In genomic region chr6:5205877-5206840, GRCh38 we compare ENCODE assay signal across 8 cellular contexts. TPM values are rescaled to one million over a fixed set of nuclear protein-coding genes. Genes with fewer than 3 reads are reported as not detected.
DNase-seq lines count a peak whose midpoint lies in the region; ATAC-seq and TF ChIP-seq lines count a peak whose summit lies in the region.

No MANE protein-coding gene starts in this region.

- no peak overlapping the region for H2AFZ ChIP-seq in smooth muscle cell (ENCODE audit: low read depth)

- H3K79me2 ChIP-seq in smooth muscle cell (ENCODE audit: low read depth), result no peaks in the 10 kb centered on the region

- no peaks in the 10 kb centered on the region for H4K20me1 ChIP-seq in smooth muscle cell (ENCODE audit: low read depth)

- no peaks in the 10 kb centered on the region for H3K27me3 Mint-ChIP-seq in WTC11 (ENCODE audit: low read depth)
- no peaks in the 10 kb centered on the region for H3K27me3 Mint-ChIP-seq in activated CD4-positive, alpha-beta T cell treated with anti-CD3 and anti-CD28 coated beads for 36 hours

- H3K9me3 Mint-ChIP-seq in WTC11, result no peaks in the 10 kb centered on the region
- H3K9me3 Mint-ChIP-seq in activated CD4-positive, alpha-beta T cell treated with anti-CD3 and anti-CD28 coated beads for 36 hours (ENCODE audit: low read depth), result no peaks in the 10 kb centered on the region

- no peak overlapping the region for H3K27ac Mint-ChIP-seq in WTC11
- H3K27ac Mint-ChIP-seq in activated CD4-positive, alpha-beta T cell treated with anti-CD3 and anti-CD28 coated beads for 36 hours, result no peak overlapping the region

- no peaks in the 10 kb centered on the region for H3K36me3 ChIP-seq in smooth muscle cell (ENCODE audit: low read depth)

- no peaks in the 10 kb centered on the region for H3K9me3 ChIP-seq in smooth muscle cell (replicated peaks; ENCODE audit: low read depth)

- in situ Hi-C loops in KBM-7 (cut with MboI; ENCODE audit: low pct_unique_long_range_greater_than_20kb, low sequenced_read_pairs), result no loop called here

- TF ChIP-seq CTCF in WTC11 (IDR thresholded peaks at IDR 0.05), result no peak
- TF ChIP-seq CTCF in smooth muscle cell (IDR thresholded peaks at IDR 0.05; ENCODE audit: borderline replicate concordance, insufficient read depth, poor library complexity, severe bottlenecking), result no peak

- ATAC-seq in WTC11 (no peak), left ventricle myocardium superior (peak; percentile 89), HG03045 (IDR thresholded peaks at IDR 0.05; ENCODE audit: unreplicated experiment) (no peak), HG03280 (IDR thresholded peaks at IDR 0.05; ENCODE audit: unreplicated experiment) (no peak)
- ATAC-seq in activated CD4-positive, alpha-beta T cell treated with anti-CD3 and anti-CD28 coated beads for 36 hours, result no peak

- intact Hi-C loops in left ventricle myocardium superior (cut with micrococcal nuclease), result no loop called here
- intact Hi-C loops in activated CD4-positive, alpha-beta T cell treated with anti-CD3 and anti-CD28 coated beads for 36 hours (cut with DNase I, micrococcal nuclease), result no loop called here

- POLR2A ChIA-PET in WTC11 (lab: Charles Lee), result no interaction called here
- POLR2A ChIA-PET in activated CD4-positive, alpha-beta T cell treated with anti-CD3 and anti-CD28 coated beads for 36 hours (lab: Charles Lee), result no interaction called here

- no peak overlapping the region for H3K4me3 Mint-ChIP-seq in WTC11
- H3K4me3 Mint-ChIP-seq in activated CD4-positive, alpha-beta T cell treated with anti-CD3 and anti-CD28 coated beads for 36 hours, result no peak overlapping the region

- CTCF ChIA-PET in WTC11 (lab: Charles Lee), result interaction anchor here (1.3 to 3.6 kb wide), 4 partner anchors 8 to 173 kb away, joined by 4 to 12 read pairs (median 10); no protein-coding TSS in a partner anchor
- CTCF ChIA-PET in activated CD4-positive, alpha-beta T cell treated with anti-CD3 and anti-CD28 coated beads for 36 hours (lab: Charles Lee), result interaction anchor here (1.0 to 1.3 kb wide), 5 partner anchors 10 to 97 kb away, joined by 3 to 6 read pairs (median 3); no protein-coding TSS in a partner anchor

- H3K4me2 ChIP-seq in smooth muscle cell, result peak overlapping the region; percentile 26

- no peak overlapping the region for H3K9ac ChIP-seq in smooth muscle cell (ENCODE audit: low read depth)

- peaks cover 14% of the 10 kb centered on the region for H3K4me1 ChIP-seq in smooth muscle cell (ENCODE audit: low read depth)

- peaks cover 27% of the 10 kb centered on the region for H3K4me1 Mint-ChIP-seq in WTC11
- H3K4me1 Mint-ChIP-seq in activated CD4-positive, alpha-beta T cell treated with anti-CD3 and anti-CD28 coated beads for 36 hours, result peaks cover 7% of the 10 kb centered on the region

- H3K27me3 ChIP-seq in smooth muscle cell (ENCODE audit: low read depth), result no peaks in the 10 kb centered on the region

- no peak overlapping the region for H3K4me3 ChIP-seq in smooth muscle cell

- WGBS in smooth muscle cell (ENCODE audit: low lambda C conversion rate), result 33% methylated on average over 6 of the region's 6 CpGs

- no peak overlapping the region for H3K27ac ChIP-seq in smooth muscle cell (ENCODE audit: low read depth)

- no peaks in the 10 kb centered on the region; the same call in 1 of the 2 replicates for H3K36me3 Mint-ChIP-seq in WTC11
- H3K36me3 Mint-ChIP-seq in activated CD4-positive, alpha-beta T cell treated with anti-CD3 and anti-CD28 coated beads for 36 hours (ENCODE audit: low read depth), result peaks cover 5% of the 10 kb centered on the region

- no peaks in the 10 kb centered on the region for H3F3A ChIP-seq in smooth muscle cell (ENCODE audit: low read depth)

- peak; percentile 80 for DNase-seq in KBM-7
- DNase-seq in WTC11 (ENCODE audit: low spot score), result no peak
- peak; percentile 77 for DNase-seq in left ventricle myocardium superior
- DNase-seq in smooth muscle cell (lab: John Stamatoyannopoulos, UW; ENCODE audit: unreplicated experiment), result no peak
- no peak for DNase-seq in DMS114 treated with DMSO at 0.1 percent for 48 hours (lab: John Stamatoyannopoulos, UW; ENCODE audit: unreplicated experiment)
- DNase-seq in activated CD4-positive, alpha-beta T cell treated with anti-CD3 and anti-CD28 coated beads for 36 hours, result no peak

TF ChIP-seq in WTC11, 78 proteins besides CTCF, POLR2A, EP300 and RAD21 (continues in another document):
- TF ChIP-seq MXD4 (CRISPR knock-in tag; IDR thresholded peaks at IDR 0.05; ENCODE audit: borderline replicate concordance) (no peak), AFF4 (CRISPR knock-in tag; IDR thresholded peaks at IDR 0.05; ENCODE audit: borderline replicate concordance) (no peak), GABPB1 (CRISPR knock-in tag; IDR thresholded peaks at IDR 0.05) (peak; percentile 99), TCF7 (CRISPR knock-in tag; IDR thresholded peaks at IDR 0.05; ENCODE audit: low read depth) (no peak)
- TF ChIP-seq, protein P1, sequence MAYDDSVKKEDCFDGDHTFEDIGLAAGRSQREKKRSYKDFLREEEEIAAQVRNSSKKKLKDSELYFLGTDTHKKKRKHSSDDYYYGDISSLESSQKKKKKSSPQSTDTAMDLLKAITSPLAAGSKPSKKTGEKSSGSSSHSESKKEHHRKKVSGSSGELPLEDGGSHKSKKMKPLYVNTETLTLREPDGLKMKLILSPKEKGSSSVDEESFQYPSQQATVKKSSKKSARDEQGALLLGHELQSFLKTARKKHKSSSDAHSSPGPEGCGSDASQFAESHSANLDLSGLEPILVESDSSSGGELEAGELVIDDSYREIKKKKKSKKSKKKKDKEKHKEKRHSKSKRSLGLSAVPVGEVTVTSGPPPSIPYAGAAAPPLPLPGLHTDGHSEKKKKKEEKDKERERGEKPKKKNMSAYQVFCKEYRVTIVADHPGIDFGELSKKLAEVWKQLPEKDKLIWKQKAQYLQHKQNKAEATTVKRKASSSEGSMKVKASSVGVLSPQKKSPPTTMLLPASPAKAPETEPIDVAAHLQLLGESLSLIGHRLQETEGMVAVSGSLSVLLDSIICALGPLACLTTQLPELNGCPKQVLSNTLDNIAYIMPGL (CRISPR knock-in tag; IDR thresholded peaks at IDR 0.05), result no peak
- TF ChIP-seq, protein P2, sequence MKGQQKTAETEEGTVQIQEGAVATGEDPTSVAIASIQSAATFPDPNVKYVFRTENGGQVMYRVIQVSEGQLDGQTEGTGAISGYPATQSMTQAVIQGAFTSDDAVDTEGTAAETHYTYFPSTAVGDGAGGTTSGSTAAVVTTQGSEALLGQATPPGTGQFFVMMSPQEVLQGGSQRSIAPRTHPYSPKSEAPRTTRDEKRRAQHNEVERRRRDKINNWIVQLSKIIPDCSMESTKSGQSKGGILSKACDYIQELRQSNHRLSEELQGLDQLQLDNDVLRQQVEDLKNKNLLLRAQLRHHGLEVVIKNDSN (CRISPR knock-in tag; IDR thresholded peaks at IDR 0.05), result no peak
- TF ChIP-seq, protein P3, sequence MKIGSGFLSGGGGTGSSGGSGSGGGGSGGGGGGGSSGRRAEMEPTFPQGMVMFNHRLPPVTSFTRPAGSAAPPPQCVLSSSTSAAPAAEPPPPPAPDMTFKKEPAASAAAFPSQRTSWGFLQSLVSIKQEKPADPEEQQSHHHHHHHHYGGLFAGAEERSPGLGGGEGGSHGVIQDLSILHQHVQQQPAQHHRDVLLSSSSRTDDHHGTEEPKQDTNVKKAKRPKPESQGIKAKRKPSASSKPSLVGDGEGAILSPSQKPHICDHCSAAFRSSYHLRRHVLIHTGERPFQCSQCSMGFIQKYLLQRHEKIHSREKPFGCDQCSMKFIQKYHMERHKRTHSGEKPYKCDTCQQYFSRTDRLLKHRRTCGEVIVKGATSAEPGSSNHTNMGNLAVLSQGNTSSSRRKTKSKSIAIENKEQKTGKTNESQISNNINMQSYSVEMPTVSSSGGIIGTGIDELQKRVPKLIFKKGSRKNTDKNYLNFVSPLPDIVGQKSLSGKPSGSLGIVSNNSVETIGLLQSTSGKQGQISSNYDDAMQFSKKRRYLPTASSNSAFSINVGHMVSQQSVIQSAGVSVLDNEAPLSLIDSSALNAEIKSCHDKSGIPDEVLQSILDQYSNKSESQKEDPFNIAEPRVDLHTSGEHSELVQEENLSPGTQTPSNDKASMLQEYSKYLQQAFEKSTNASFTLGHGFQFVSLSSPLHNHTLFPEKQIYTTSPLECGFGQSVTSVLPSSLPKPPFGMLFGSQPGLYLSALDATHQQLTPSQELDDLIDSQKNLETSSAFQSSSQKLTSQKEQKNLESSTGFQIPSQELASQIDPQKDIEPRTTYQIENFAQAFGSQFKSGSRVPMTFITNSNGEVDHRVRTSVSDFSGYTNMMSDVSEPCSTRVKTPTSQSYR (CRISPR knock-in tag; IDR thresholded peaks at IDR 0.05), result no peak

RNA-seq across cellular contexts. Expression of gene LYRM4, which starts 54.6 kb away (rescaled TPM):
- total RNA-seq in WTC11 (2021) (47.3 to 49.7 TPM (median 48.3 TPM) in 3 replicates), left ventricle myocardium superior (26.6 TPM), smooth muscle cell (16.1 and 27.1 TPM in 2 replicates)
- 25.0 and 26.1 TPM in 2 replicates for polyA plus RNA-seq in smooth muscle cell
- 10 to 100 TPM; 46.4 to 53.4 TPM for total RNA-seq in activated CD4-positive, alpha-beta T cell treated with anti-CD3 and anti-CD28 coated beads for 36 hours

RNA-seq across cellular contexts. Expression of gene FARS2, which starts 55.2 kb away (rescaled TPM):
- total RNA-seq in WTC11 (2021) (10.7 to 15.0 TPM (median 11.3 TPM) in 3 replicates), left ventricle myocardium superior (19.4 TPM), smooth muscle cell (9.6 and 14.2 TPM in 2 replicates)
- polyA plus RNA-seq in smooth muscle cell, result 9.5 and 13.2 TPM in 2 replicates
- total RNA-seq in activated CD4-positive, alpha-beta T cell treated with anti-CD3 and anti-CD28 coated beads for 36 hours, result 10 to 100 TPM; 17.6 to 18.4 TPM

Comparison
In these comparisons a context has a peak if more than half of its experiments do, and no peak if none do; other contexts are left out.
1. DNase-seq: peak in KBM-7 (single experiment) and left ventricle myocardium superior (single experiment); none in WTC11 (single experiment), smooth muscle cell (single experiment), DMS114 treated with DMSO at 0.1 percent for 48 hours (single experiment) and activated CD4-positive, alpha-beta T cell treated with anti-CD3 and anti-CD28 coated beads for 36 hours (single experiment).